ENCODE assay signal across 12 cellular contexts in genomic region chr6:3383525-3383924, GRCh38.
DNase-seq lines count a peak whose midpoint lies in the region; ATAC-seq and TF ChIP-seq lines count a peak whose summit lies in the region.
"Had no signal": no experiment of that assay in that cellular context is flagged by ENCODE, and none has a peak within 500 bp of the region (broad histone marks: within the 10 kb centered on the region; RNA-seq: fewer than 3 reads in every experiment).

No MANE protein-coding gene starts in this region.

- H3K9me3 Mint-ChIP-seq in T-cell: no peaks in the 10 kb centered on the region

- H3K4me3 ChIP-seq in fibroblast of the aortic adventitia (ENCODE audit: low read depth, low read length) (no peak overlapping the region), stomach (no peak overlapping the region), WERI-Rb-1 (ENCODE audit: low read depth, low read length) (no peak overlapping the region)
- H3K4me3 ChIP-seq: skin epidermis had no signal

- POLR2A ChIA-PET in T-cell (lab: Charles Lee): no interaction called here

- intact Hi-C loops in stomach (cut with DNase I; ENCODE audit: low total_unique reads): no loop called here

- DNase-seq in RPMI8226 (peak; percentile 95), fibroblast of the aortic adventitia (ENCODE audit: low read depth) (peak; percentile 76), stomach (peak; percentile 63), T-helper 2 cell (no peak), WERI-Rb-1 (no peak), T-cell (no peak)
- DNase-seq in central memory CD4-positive, alpha-beta T cell: no peak
- DNase-seq: activated T-cell treated with anti-CD3 and anti-CD28 coated beads, Interleukin-2, amount 50 U/mL, for 48 hours; DMS79 treated with DMSO at 0.1 percent for 48 hours; NCI-H524 had no signal

- H3K4me1 Mint-ChIP-seq in T-cell: peaks cover 5 to 14% (median 9%) of the 10 kb centered on the region in 3 donors

- CTCF ChIA-PET in T-cell (lab: Charles Lee): no interaction called here

- no peak overlapping the region for H3K4me3 Mint-ChIP-seq in T-cell

- no peak for TF ChIP-seq POLR2A in stomach (IDR thresholded peaks at IDR 0.05)

- H3K36me3 ChIP-seq in stomach: no peaks in the 10 kb centered on the region
- H3K36me3 ChIP-seq in WERI-Rb-1: no peaks in the 10 kb centered on the region; the same call in 1 of the 2 replicates

- WGBS in stomach, 5 donors: 34 to 43% (median 35%) methylated on average over 8 of the region's 8 CpGs

- H3K27me3 Mint-ChIP-seq in T-cell: peaks cover 0 to 2% of the 10 kb centered on the region in 2 donors

- H3K36me3 Mint-ChIP-seq in T-cell: peaks cover 3% of the 10 kb centered on the region

- no peaks in the 10 kb centered on the region for H3K27me3 ChIP-seq in stomach
- no peaks in the 10 kb centered on the region for H3K27me3 ChIP-seq in WERI-Rb-1 (ENCODE audit: insufficient read depth, low read depth, severe bottlenecking)

- no peak for TF ChIP-seq EP300 in stomach (IDR thresholded peaks at IDR 0.05)

- no peak overlapping the region for H3K27ac Mint-ChIP-seq in T-cell

- H3K9me3 ChIP-seq in stomach (no peaks in the 10 kb centered on the region), WERI-Rb-1 (ENCODE audit: severe bottlenecking) (no peaks in the 10 kb centered on the region)

- peak overlapping the region; percentile 75 to 88 (median 77) for H3K27ac ChIP-seq in stomach
- no peak overlapping the region for H3K27ac ChIP-seq in WERI-Rb-1

- ATAC-seq in GM18868 (IDR thresholded peaks at IDR 0.05; ENCODE audit: unreplicated experiment): peak; percentile 48
- ATAC-seq in T-cell (replicated peaks in 1 of 4): no peak

- TF ChIP-seq CTCF in fibroblast of the aortic adventitia (IDR thresholded peaks at IDR 0.05; ENCODE audit: insufficient read depth, low read length) (no peak), stomach (IDR thresholded peaks at IDR 0.05) (no peak), WERI-Rb-1 (IDR thresholded peaks at IDR 0.05; ENCODE audit: low read depth, low read length) (no peak)

- H3K4me1 ChIP-seq in stomach: peaks cover 33 to 78% (median 56%) of the 10 kb centered on the region in 4 donors

Comparison
In these comparisons a context has a peak if more than half of its experiments do, and no peak if none do; other contexts are left out.
1. DNase-seq: peak in RPMI8226 (single experiment), fibroblast of the aortic adventitia (single experiment) and stomach (single experiment); none in T-helper 2 cell (0 of 5), central memory CD4-positive, alpha-beta T cell (single experiment), WERI-Rb-1 (single experiment) and T-cell (0 of 34).